In genomic region chr3:32176989-32177701, GRCh38 we compare ENCODE assay signal across 7 cellular contexts.
DNase-seq lines count a peak whose midpoint lies in the region; ATAC-seq and TF ChIP-seq lines count a peak whose summit lies in the region.

No MANE protein-coding gene starts in this region.

- H3K27me3 Mint-ChIP-seq in neural crest cell (ENCODE audit: low read depth), result no peaks in the 10 kb centered on the region

- TF ChIP-seq CTCF in GM12865 (IDR thresholded peaks at IDR 0.05; ENCODE audit: insufficient read depth, low read depth, low read length, missing control alignments) (peak; percentile 66), epithelial cell of esophagus (IDR thresholded peaks at IDR 0.05; ENCODE audit: insufficient read depth, low read depth, low read length, missing control alignments) (peak; percentile 75), neural crest cell (conservative IDR thresholded peaks at IDR 0.05) (peak; percentile 76)

- peak; percentile 60 for DNase-seq in GM12865 (ENCODE audit: low read depth)
- DNase-seq in NCI-H82 treated with DMSO at 0.1 percent for 48 hours (lab: John Stamatoyannopoulos, UW; ENCODE audit: unreplicated experiment), result peak; percentile 3
- peak; percentile 9 to 17 for DNase-seq in activated CD8-positive, alpha-beta memory T cell treated with anti-CD3 and anti-CD28 coated beads for 1 hour (ENCODE audit: extremely low read depth in 1 of 2, low read depth in 1 of 2)
- DNase-seq in epithelial cell of esophagus (ENCODE audit: low read depth), result peak; percentile 76
- DNase-seq in neural crest cell (ENCODE audit: low read depth, low spot score), result peak; percentile 65

- H3K4me3 Mint-ChIP-seq in neural crest cell, result no peak overlapping the region

- ATAC-seq in HG02798 (IDR thresholded peaks at IDR 0.05; ENCODE audit: poor library complexity, unreplicated experiment), result peak; percentile 54
- no peak for ATAC-seq in HG03025 (IDR thresholded peaks at IDR 0.05; ENCODE audit: low FRiP score, unreplicated experiment)

- H3K9me3 Mint-ChIP-seq in neural crest cell, result peaks cover 3% of the 10 kb centered on the region

- no peaks in the 10 kb centered on the region for H3K4me1 Mint-ChIP-seq in neural crest cell

- H3K4me3 ChIP-seq in GM12865 (ENCODE audit: low read depth, low read length) (no peak overlapping the region), epithelial cell of esophagus (ENCODE audit: low read length) (no peak overlapping the region)

- peaks cover 7% of the 10 kb centered on the region for H3K36me3 Mint-ChIP-seq in neural crest cell (ENCODE audit: low read depth)

- H3K27ac Mint-ChIP-seq in neural crest cell (ENCODE audit: unreplicated experiment), result no peak overlapping the region

Comparison
In these comparisons a context has a peak if more than half of its experiments do, and no peak if none do; other contexts are left out.
1. DNase-seq: peak in every context shown above with its lines; median percentile 76 in epithelial cell of esophagus; 65 in neural crest cell; 60 in GM12865; 13 in activated CD8-positive, alpha-beta memory T cell treated with anti-CD3 and anti-CD28 coated beads for 1 hour; 3 in NCI-H82 treated with DMSO at 0.1 percent for 48 hours.